In the genomic region with DNA sequence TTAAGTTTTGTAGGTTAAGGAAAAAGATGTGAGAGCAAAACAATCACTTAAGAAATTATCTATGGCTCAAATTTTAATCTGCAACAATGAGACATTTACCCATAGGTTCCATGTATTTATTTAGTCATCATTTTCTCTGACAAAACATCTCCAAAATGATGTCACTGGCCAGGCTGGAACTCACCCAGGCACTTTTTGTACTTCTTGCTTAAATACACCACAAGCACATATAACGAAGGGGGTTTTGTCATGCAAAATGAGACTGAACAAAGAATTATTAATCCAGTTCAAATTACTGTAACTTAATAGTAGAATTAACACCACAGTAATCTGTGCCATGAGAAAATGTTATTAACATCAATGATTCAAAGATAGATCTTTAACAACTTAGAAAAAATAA, we compare ENCODE assay signal across 18 cellular contexts.
"Had no signal": no experiment of that assay in that cellular context is flagged by ENCODE, and none has a peak within 500 bp of the region (broad histone marks: within the 10 kb centered on the region; RNA-seq: fewer than 3 reads in every experiment).

No MANE protein-coding gene starts in this region.

- H3K27me3 ChIP-seq: SJSA1 had no signal

- FAIRE-seq: RCC 7860 had no signal

- H3K27ac ChIP-seq: SJSA1, SK-N-MC had no signal

- H3K4me3 ChIP-seq: SJSA1, SK-N-MC had no signal

- DNase-seq: KBM-7, NCI-H1092, NCI-H1105 treated with DMSO at 0.1 percent for 48 hours, NCI-H1417 treated with DMSO at 0.1 percent for 48 hours, NCI-H146, NCI-H1694 treated with DMSO at 0.1 percent for 48 hours, NCI-H1930, NCI-H2081, NCI-H2107, NCI-H2227 treated with DMSO at 0.1 percent for 48 hours, NCI-H526 treated with DMSO at 0.1 percent for 48 hours, NCI-H774, Right ventricle myocardium superior, RPMI8226, SIG-M5 had no signal

- H3K9me3 ChIP-seq: SJSA1 had no signal

- H3K4me1 ChIP-seq: SJSA1 had no signal
